Comparison of ENCODE assay signal across 1 cellular context in the genomic region with DNA sequence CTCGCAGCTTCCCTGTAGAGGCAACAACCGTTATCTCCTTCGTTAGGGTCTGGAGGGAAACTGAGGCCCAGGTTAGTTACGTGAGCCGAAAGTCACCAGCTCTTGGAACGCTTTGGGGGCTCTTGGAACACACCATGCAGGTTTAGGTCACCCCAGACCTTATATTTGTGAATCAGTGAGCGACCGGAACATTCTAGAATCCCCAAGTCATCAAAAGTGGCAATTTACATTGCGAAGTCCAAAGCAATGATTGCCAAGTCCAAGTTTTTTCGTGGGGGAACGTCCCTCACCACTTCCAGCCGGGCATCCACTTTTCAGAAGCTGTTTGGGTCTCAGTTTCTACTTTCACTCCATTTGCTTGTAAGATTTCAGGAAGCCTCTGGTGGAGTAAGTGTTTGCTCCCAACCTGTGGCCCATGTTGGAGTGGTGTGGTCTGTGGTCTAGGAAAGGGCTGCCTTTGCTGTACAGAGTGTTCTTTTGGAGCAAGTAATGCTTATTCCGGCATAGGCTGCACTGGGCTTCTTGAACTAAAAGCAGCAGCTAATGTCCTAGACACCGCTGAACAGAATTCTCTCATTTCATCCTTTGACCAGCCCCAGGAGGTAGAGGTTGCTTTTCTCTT.
TF ChIP-seq lines count a peak whose summit lies in the region.

No MANE protein-coding gene starts in this region.

TF ChIP-seq in SK-N-SH treated with all-trans-retinoic acid at 6 μM for 48 hours, 23 proteins besides CTCF, POLR2A, EP300 and RAD21 (continued from another document):
- TF ChIP-seq, protein P1, sequence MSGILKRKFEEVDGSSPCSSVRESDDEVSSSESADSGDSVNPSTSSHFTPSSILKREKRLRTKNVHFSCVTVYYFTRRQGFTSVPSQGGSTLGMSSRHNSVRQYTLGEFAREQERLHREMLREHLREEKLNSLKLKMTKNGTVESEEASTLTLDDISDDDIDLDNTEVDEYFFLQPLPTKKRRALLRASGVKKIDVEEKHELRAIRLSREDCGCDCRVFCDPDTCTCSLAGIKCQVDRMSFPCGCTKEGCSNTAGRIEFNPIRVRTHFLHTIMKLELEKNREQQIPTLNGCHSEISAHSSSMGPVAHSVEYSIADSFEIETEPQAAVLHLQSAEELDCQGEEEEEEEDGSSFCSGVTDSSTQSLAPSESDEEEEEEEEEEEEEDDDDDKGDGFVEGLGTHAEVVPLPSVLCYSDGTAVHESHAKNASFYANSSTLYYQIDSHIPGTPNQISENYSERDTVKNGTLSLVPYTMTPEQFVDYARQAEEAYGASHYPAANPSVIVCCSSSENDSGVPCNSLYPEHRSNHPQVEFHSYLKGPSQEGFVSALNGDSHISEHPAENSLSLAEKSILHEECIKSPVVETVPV (CRISPR knock-in tag; IDR thresholded peaks at IDR 0.05): no peak
- TF ChIP-seq, protein P2, sequence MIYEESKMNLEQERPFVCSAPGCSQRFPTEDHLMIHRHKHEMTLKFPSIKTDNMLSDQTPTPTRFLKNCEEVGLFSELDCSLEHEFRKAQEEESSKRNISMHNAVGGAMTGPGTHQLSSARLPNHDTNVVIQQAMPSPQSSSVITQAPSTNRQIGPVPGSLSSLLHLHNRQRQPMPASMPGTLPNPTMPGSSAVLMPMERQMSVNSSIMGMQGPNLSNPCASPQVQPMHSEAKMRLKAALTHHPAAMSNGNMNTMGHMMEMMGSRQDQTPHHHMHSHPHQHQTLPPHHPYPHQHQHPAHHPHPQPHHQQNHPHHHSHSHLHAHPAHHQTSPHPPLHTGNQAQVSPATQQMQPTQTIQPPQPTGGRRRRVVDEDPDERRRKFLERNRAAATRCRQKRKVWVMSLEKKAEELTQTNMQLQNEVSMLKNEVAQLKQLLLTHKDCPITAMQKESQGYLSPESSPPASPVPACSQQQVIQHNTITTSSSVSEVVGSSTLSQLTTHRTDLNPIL (CRISPR knock-in tag; IDR thresholded peaks at IDR 0.05; ENCODE audit: low read depth): no peak
- TF ChIP-seq ISL1 (CRISPR knock-in tag; IDR thresholded peaks at IDR 0.05) (no peak), CSDC2 (CRISPR knock-in tag; IDR thresholded peaks at IDR 0.05) (no peak), GLIS3 (CRISPR knock-in tag; IDR thresholded peaks at IDR 0.05) (no peak), RARB (CRISPR knock-in tag; IDR thresholded peaks at IDR 0.05) (no peak), SNAI2 (CRISPR knock-in tag; IDR thresholded peaks at IDR 0.05) (no peak)
- TF ChIP-seq, protein P3, sequence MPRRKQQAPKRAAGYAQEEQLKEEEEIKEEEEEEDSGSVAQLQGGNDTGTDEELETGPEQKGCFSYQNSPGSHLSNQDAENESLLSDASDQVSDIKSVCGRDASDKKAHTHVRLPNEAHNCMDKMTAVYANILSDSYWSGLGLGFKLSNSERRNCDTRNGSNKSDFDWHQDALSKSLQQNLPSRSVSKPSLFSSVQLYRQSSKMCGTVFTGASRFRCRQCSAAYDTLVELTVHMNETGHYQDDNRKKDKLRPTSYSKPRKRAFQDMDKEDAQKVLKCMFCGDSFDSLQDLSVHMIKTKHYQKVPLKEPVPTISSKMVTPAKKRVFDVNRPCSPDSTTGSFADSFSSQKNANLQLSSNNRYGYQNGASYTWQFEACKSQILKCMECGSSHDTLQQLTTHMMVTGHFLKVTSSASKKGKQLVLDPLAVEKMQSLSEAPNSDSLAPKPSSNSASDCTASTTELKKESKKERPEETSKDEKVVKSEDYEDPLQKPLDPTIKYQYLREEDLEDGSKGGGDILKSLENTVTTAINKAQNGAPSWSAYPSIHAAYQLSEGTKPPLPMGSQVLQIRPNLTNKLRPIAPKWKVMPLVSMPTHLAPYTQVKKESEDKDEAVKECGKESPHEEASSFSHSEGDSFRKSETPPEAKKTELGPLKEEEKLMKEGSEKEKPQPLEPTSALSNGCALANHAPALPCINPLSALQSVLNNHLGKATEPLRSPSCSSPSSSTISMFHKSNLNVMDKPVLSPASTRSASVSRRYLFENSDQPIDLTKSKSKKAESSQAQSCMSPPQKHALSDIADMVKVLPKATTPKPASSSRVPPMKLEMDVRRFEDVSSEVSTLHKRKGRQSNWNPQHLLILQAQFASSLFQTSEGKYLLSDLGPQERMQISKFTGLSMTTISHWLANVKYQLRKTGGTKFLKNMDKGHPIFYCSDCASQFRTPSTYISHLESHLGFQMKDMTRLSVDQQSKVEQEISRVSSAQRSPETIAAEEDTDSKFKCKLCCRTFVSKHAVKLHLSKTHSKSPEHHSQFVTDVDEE (CRISPR knock-in tag; IDR thresholded peaks at IDR 0.05): no peak
- TF ChIP-seq, protein P4, sequence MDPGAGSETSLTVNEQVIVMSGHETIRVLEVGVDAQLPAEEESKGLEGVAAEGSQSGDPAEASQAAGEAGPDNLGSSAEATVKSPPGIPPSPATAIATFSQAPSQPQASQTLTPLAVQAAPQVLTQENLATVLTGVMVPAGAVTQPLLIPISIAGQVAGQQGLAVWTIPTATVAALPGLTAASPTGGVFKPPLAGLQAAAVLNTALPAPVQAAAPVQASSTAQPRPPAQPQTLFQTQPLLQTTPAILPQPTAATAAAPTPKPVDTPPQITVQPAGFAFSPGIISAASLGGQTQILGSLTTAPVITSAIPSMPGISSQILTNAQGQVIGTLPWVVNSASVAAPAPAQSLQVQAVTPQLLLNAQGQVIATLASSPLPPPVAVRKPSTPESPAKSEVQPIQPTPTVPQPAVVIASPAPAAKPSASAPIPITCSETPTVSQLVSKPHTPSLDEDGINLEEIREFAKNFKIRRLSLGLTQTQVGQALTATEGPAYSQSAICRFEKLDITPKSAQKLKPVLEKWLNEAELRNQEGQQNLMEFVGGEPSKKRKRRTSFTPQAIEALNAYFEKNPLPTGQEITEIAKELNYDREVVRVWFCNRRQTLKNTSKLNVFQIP (CRISPR knock-in tag; IDR thresholded peaks at IDR 0.05; ENCODE audit: borderline replicate concordance, low read depth): no peak
TF ChIP-seq in SK-N-SH treated with all-trans-retinoic acid at 6 μM for 48 hours: peak in this region for 0.
